ENCODE assay signal across 21 cellular contexts in the genomic region with DNA sequence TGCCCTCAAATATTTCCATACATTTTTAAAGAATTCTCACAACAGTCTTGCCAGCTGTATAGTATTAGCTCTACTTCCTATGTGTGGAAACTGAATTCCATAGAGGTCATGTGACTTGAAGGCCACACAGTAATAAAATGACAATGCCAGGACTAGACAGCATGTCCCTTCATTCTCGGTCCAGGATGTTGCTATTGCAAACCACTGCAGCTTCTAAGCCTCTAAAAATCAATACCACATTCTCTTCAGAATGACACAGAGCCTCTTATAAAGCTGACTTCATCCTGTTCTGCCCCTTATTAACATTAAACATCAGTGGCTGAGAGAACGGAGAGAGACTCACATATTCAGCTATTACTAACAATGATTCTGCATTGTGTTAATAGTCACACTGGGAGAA.
DNase-seq lines count a peak whose midpoint lies in the region; FAIRE-seq and TF ChIP-seq lines count a peak whose summit lies in the region.
"Had no signal": no experiment of that assay in that cellular context is flagged by ENCODE, and none has a peak within 500 bp of the region (broad histone marks: within the 10 kb centered on the region; RNA-seq: fewer than 3 reads in every experiment).

No MANE protein-coding gene starts in this region.

- no peak overlapping the region for H2BK5ac ChIP-seq in neuronal stem cell (ENCODE audit: low read length)

- no peaks in the 10 kb centered on the region for H3K9me3 ChIP-seq in astrocyte (ENCODE audit: insufficient read depth, low read depth, low read length)
- no peaks in the 10 kb centered on the region for H3K9me3 ChIP-seq in neuronal stem cell (replicated peaks in 1 of 2; ENCODE audit: control insufficient read depth in 2 of 2, insufficient read depth in 1 of 2, low read depth in 1 of 2, low read length in 2 of 2)
- peaks cover 0 to 5% (median 0%) of the 10 kb centered on the region in 4 donors for H3K9me3 ChIP-seq in stomach
- H3K9me3 ChIP-seq: gastroesophageal sphincter, left ventricle myocardium inferior, ovary, suprapubic skin had no signal

- H2AFZ ChIP-seq in astrocyte (ENCODE audit: low read depth, low read length), result no peak overlapping the region
- H2AFZ ChIP-seq in neuronal stem cell (ENCODE audit: low read length), result peak overlapping the region; percentile 11

- H3K4me1 ChIP-seq in astrocyte (ENCODE audit: insufficient read depth, low read length) (no peaks in the 10 kb centered on the region), neuronal stem cell (ENCODE audit: control insufficient read depth in 2 of 2, insufficient read depth in 1 of 2, low read depth in 1 of 2, low read length in 2 of 2) (no peaks in the 10 kb centered on the region), stomach (no peaks in the 10 kb centered on the region)
- H3K4me1 ChIP-seq: gastroesophageal sphincter, left ventricle myocardium inferior, suprapubic skin had no signal

- H4K8ac ChIP-seq in neuronal stem cell (ENCODE audit: low read depth, low read length), result no peak overlapping the region

- CTCF ChIA-PET in activated CD4-positive, alpha-beta memory T cell treated with anti-CD3 and anti-CD28 coated beads, Interleukin-2, amount 10 ng/mL, durations not matched to agents 7 days and 5 days (lab: Charles Lee), result no interaction called here

- no peak overlapping the region for H3K4ac ChIP-seq in neuronal stem cell (ENCODE audit: low read length)

- H3K79me2 ChIP-seq in astrocyte (ENCODE audit: insufficient read depth, low read length), result no peaks in the 10 kb centered on the region

- H2BK120ac ChIP-seq in neuronal stem cell (ENCODE audit: low read depth, low read length), result no peak overlapping the region

- no peaks in the 10 kb centered on the region for H4K20me1 ChIP-seq in astrocyte (ENCODE audit: insufficient read depth, low read length)

- H2AK5ac ChIP-seq in neuronal stem cell (ENCODE audit: low read depth, low read length), result no peak overlapping the region

- TF ChIP-seq CTCF in astrocyte (IDR thresholded peaks at IDR 0.05; ENCODE audit: insufficient read depth, low read depth, low read length), result no peak
- no peak for TF ChIP-seq CTCF in stomach (IDR thresholded peaks at IDR 0.05)

- H3K27me3 Mint-ChIP-seq in astrocyte (ENCODE audit: low read depth, unreplicated experiment), result no peaks in the 10 kb centered on the region
- no peaks in the 10 kb centered on the region for H3K27me3 Mint-ChIP-seq in activated CD4-positive, alpha-beta memory T cell treated with anti-CD3 and anti-CD28 coated beads, Interleukin-2, amount 10 ng/mL, durations not matched to agents 7 days and 5 days

- H3K4me3 ChIP-seq in astrocyte (ENCODE audit: insufficient read depth, low read depth, low read length) (no peak overlapping the region), neuronal stem cell (ENCODE audit: low read length in 2 of 2) (no peak overlapping the region), stomach (no peak overlapping the region)
- H3K4me3 ChIP-seq: gastroesophageal sphincter, left ventricle myocardium inferior, ovary, smooth muscle cell, suprapubic skin had no signal

- H3K9ac ChIP-seq in astrocyte (ENCODE audit: low read length) (no peak overlapping the region), neuronal stem cell (ENCODE audit: low read depth, low read length, poor library complexity) (no peak overlapping the region)

- H3K27ac ChIP-seq in astrocyte (ENCODE audit: low read depth, low read length) (no peak overlapping the region), neuronal stem cell (replicated peaks; ENCODE audit: low read length) (no peak overlapping the region), stomach (no peak overlapping the region)
- H3K27ac ChIP-seq: gastroesophageal sphincter, left ventricle myocardium inferior, ovary, suprapubic skin had no signal

- no peak overlapping the region for H3K4me3 Mint-ChIP-seq in astrocyte (ENCODE audit: unreplicated experiment)
- H3K4me3 Mint-ChIP-seq in activated CD4-positive, alpha-beta memory T cell treated with anti-CD3 and anti-CD28 coated beads, Interleukin-2, amount 10 ng/mL, durations not matched to agents 7 days and 5 days, result no peak overlapping the region

- POLR2A ChIA-PET in activated CD4-positive, alpha-beta memory T cell treated with anti-CD3 and anti-CD28 coated beads, Interleukin-2, amount 10 ng/mL, durations not matched to agents 7 days and 5 days (lab: Charles Lee), result no interaction called here

- H3K27ac Mint-ChIP-seq in astrocyte (ENCODE audit: unreplicated experiment), result peak overlapping the region; percentile 77
- H3K27ac Mint-ChIP-seq in activated CD4-positive, alpha-beta memory T cell treated with anti-CD3 and anti-CD28 coated beads, Interleukin-2, amount 10 ng/mL, durations not matched to agents 7 days and 5 days, result no peak overlapping the region

- H3K4me2 ChIP-seq in astrocyte (ENCODE audit: low read length), result no peak overlapping the region
- no peak overlapping the region for H3K4me2 ChIP-seq in neuronal stem cell (ENCODE audit: insufficient read depth, low read length, poor library complexity, severe bottlenecking)
- H3K4me2 ChIP-seq: smooth muscle cell had no signal

- no peak for TF ChIP-seq POLR2A in stomach (IDR thresholded peaks at IDR 0.05)

- no peak overlapping the region for H3K18ac ChIP-seq in neuronal stem cell (ENCODE audit: low read length)

- H2BK15ac ChIP-seq in neuronal stem cell (ENCODE audit: low read length), result no peak overlapping the region

- no peak overlapping the region for H2BK12ac ChIP-seq in neuronal stem cell (ENCODE audit: low read length)

- H3K27me3 ChIP-seq in astrocyte (ENCODE audit: insufficient read depth, low read length), result no peaks in the 10 kb centered on the region
- H3K27me3 ChIP-seq in neuronal stem cell (ENCODE audit: control insufficient read depth in 3 of 3, insufficient read depth in 3 of 3, low read depth in 1 of 3, low read length in 3 of 3), result no peaks in the 10 kb centered on the region
- H3K27me3 ChIP-seq in stomach, result no peaks in the 10 kb centered on the region
- H3K27me3 ChIP-seq: gastroesophageal sphincter, ovary, suprapubic skin had no signal

- peaks cover 16% of the 10 kb centered on the region for H3K4me1 Mint-ChIP-seq in astrocyte (ENCODE audit: low read depth, unreplicated experiment)
- H3K4me1 Mint-ChIP-seq in activated CD4-positive, alpha-beta memory T cell treated with anti-CD3 and anti-CD28 coated beads, Interleukin-2, amount 10 ng/mL, durations not matched to agents 7 days and 5 days, result no peaks in the 10 kb centered on the region

- intact Hi-C loops in stomach (cut with DNase I; ENCODE audit: low total_unique reads), result no loop called here

- DNase-seq in GM03348 (ENCODE audit: low spot score) (peak; percentile 35), NCI-H2029 (lab: John Stamatoyannopoulos, UW) (peak; percentile 74), astrocyte (ENCODE audit: low read depth) (peak; percentile 36), neuronal stem cell (ENCODE audit: low spot score) (no peak), Kasumi-1 (lab: John Stamatoyannopoulos, UW) (no peak), stomach (no peak), NCI-H2081 (lab: John Stamatoyannopoulos, UW) (no peak)
- no peak for DNase-seq in activated CD4-positive, alpha-beta memory T cell treated with anti-CD3 and anti-CD28 coated beads, Interleukin-2, amount 10 ng/mL, durations not matched to agents 7 days and 5 days
- DNase-seq: activated CD4-positive, alpha-beta T cell treated with anti-CD3 and anti-CD28 coated beads for 4 hours; activated gamma-delta T cell treated with Interleukin-2 at 50 U/mL for 16 hours; AML-193; COR-L47; left ventricle myocardium inferior; NCI-H1092 treated with DMSO at 0.1 percent for 48 hours; NCI-H446 treated with DMSO at 0.1 percent for 48 hours; ovary; SIG-M5; T1000 had no signal

- no peaks in the 10 kb centered on the region for H3K36me3 ChIP-seq in astrocyte (ENCODE audit: insufficient read depth, low read length)
- H3K36me3 ChIP-seq in neuronal stem cell (replicated peaks in 1 of 2; ENCODE audit: control insufficient read depth in 2 of 2, insufficient read depth in 2 of 2, low read length in 2 of 2), result no peaks in the 10 kb centered on the region
- H3K36me3 ChIP-seq in stomach, result no peaks in the 10 kb centered on the region
- H3K36me3 ChIP-seq: gastroesophageal sphincter, left ventricle myocardium inferior, ovary, suprapubic skin had no signal

- no peaks in the 10 kb centered on the region for H3K36me3 Mint-ChIP-seq in astrocyte (ENCODE audit: low read depth, unreplicated experiment)
- no peaks in the 10 kb centered on the region for H3K36me3 Mint-ChIP-seq in activated CD4-positive, alpha-beta memory T cell treated with anti-CD3 and anti-CD28 coated beads, Interleukin-2, amount 10 ng/mL, durations not matched to agents 7 days and 5 days (ENCODE audit: low read depth)

- H4K91ac ChIP-seq in neuronal stem cell (ENCODE audit: low read depth, low read length, poor library complexity), result no peak overlapping the region

- no peak overlapping the region for H3K23ac ChIP-seq in neuronal stem cell (ENCODE audit: low read depth, low read length, poor library complexity)

- H3K9me3 Mint-ChIP-seq in astrocyte (ENCODE audit: unreplicated experiment), result no peaks in the 10 kb centered on the region
- H3K9me3 Mint-ChIP-seq in activated CD4-positive, alpha-beta memory T cell treated with anti-CD3 and anti-CD28 coated beads, Interleukin-2, amount 10 ng/mL, durations not matched to agents 7 days and 5 days, result no peaks in the 10 kb centered on the region

- no peak for TF ChIP-seq EP300 in stomach (IDR thresholded peaks at IDR 0.05)

- no peaks in the 10 kb centered on the region for H3K79me1 ChIP-seq in neuronal stem cell (ENCODE audit: low read depth, low read length)

- no CpG with 5 or more reads among the region's 2 CpGs for WGBS in neuronal stem cell (ENCODE audit: extremely low coverage in 2 of 2, insufficient read length in 2 of 2, insufficient replicate concordance in 1 of 2), 2 donors
- 48 to 70% (median 67%) methylated on average over 2 of the region's 2 CpGs for WGBS in stomach, 5 donors

- FAIRE-seq in astrocyte (lab: Jason Lieb, UNC), result no peak

- no peak overlapping the region for H3K14ac ChIP-seq in neuronal stem cell (ENCODE audit: low read length)

Comparison
In these comparisons a context has a peak if more than half of its experiments do, and no peak if none do; other contexts are left out.
1. DNase-seq: peak in GM03348 (single experiment), NCI-H2029 (single experiment) and astrocyte (single experiment); none in neuronal stem cell (single experiment), Kasumi-1 (0 of 2), stomach (single experiment), activated CD4-positive, alpha-beta memory T cell treated with anti-CD3 and anti-CD28 coated beads, Interleukin-2, amount 10 ng/mL, durations not matched to agents 7 days and 5 days (single experiment) and NCI-H2081 (0 of 2).